29 cellular contexts compared by ENCODE assay signal in the genomic region with DNA sequence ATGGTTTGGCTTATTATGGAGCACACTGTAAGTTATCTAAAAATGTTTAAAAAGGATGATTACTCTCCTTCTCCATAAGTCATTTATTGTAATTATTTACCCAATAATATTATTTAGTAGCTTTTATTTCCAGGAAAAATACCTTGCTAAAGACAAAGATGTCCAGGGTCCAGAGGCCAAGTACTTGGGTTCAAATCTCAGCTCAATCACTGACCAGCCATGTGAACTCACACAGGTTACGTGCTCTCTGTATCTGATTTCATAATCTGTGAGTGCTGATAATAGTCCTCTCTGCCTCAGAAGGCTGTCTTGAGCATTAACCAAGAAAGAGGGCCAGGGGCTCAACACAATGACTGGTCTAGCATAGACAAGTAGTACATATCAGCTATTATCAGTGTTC. TPM values are rescaled to one million over a fixed set of nuclear protein-coding genes. Genes with fewer than 3 reads are reported as not detected.
"Had no signal": no experiment of that assay in that cellular context is flagged by ENCODE, and none has a peak within 500 bp of the region (broad histone marks: within the 10 kb centered on the region; RNA-seq: fewer than 3 reads in every experiment).

No MANE protein-coding gene starts in this region.

- H3K4me3 ChIP-seq: breast epithelium had no signal

- H3K36me3 Mint-ChIP-seq: activated CD8-positive, alpha-beta memory T cell treated with anti-CD3 and anti-CD28 coated beads, Interleukin-2, amount 10 ng/mL, durations not matched to agents 7 days and 5 days; activated naive CD4-positive, alpha-beta T cell treated with anti-CD3 and anti-CD28 coated beads, Interleukin-2, amount 50 U/mL, for 24 hours; T-cell had no signal

- H3K4me1 ChIP-seq: breast epithelium had no signal

- H3K9me3 Mint-ChIP-seq: activated B cell treated with CpG ODN at 0.5 μM for 24 hours; activated CD4-positive, alpha-beta T cell treated with anti-CD3 and anti-CD28 coated beads, Interleukin-2, amount 10 ng/mL, durations not matched to agents 24 days and 14 days; activated naive CD4-positive, alpha-beta T cell treated with anti-CD3 and anti-CD28 coated beads, Interleukin-2, amount 50 U/mL, for 24 hours; activated T-cell treated with anti-CD3 and anti-CD28 coated beads, Interleukin-2, amount 50 U/mL, for 24 hours; activated T-helper 1 cell treated with anti-CD3 and anti-CD28 coated beads, Interleukin-12 subunit alpha, Interleukin-12 subunit beta, Interleukin-2, Interleukin-4 antibody, amounts not matched to agents 30 ng/mL and 10 ng/mL and 1 ng/mL, durations not matched to agents 14 hours and 24 hours and 36 hours; T-cell had no signal

- H3K27ac Mint-ChIP-seq: activated B cell treated with CpG ODN at 0.5 μM for 24 hours; activated CD4-positive, alpha-beta T cell treated with anti-CD3 and anti-CD28 coated beads, Interleukin-2, amount 10 ng/mL, durations not matched to agents 24 days and 14 days; activated CD8-positive, alpha-beta memory T cell treated with anti-CD3 and anti-CD28 coated beads, Interleukin-2, amount 10 ng/mL, durations not matched to agents 7 days and 5 days; activated naive CD4-positive, alpha-beta T cell treated with anti-CD3 and anti-CD28 coated beads, Interleukin-2, amount 50 U/mL, for 24 hours; activated T-cell treated with anti-CD3 and anti-CD28 coated beads, Interleukin-2, amount 50 U/mL, for 24 hours; activated T-helper 1 cell treated with anti-CD3 and anti-CD28 coated beads, Interleukin-12 subunit alpha, Interleukin-12 subunit beta, Interleukin-2, Interleukin-4 antibody, amounts not matched to agents 30 ng/mL and 10 ng/mL and 1 ng/mL, durations not matched to agents 14 hours and 24 hours and 36 hours; T-cell had no signal

- H3K4me1 Mint-ChIP-seq: activated B cell treated with CpG ODN at 0.5 μM for 24 hours; activated CD4-positive, alpha-beta T cell treated with anti-CD3 and anti-CD28 coated beads, Interleukin-2, amount 10 ng/mL, durations not matched to agents 24 days and 14 days; activated CD8-positive, alpha-beta memory T cell treated with anti-CD3 and anti-CD28 coated beads, Interleukin-2, amount 10 ng/mL, durations not matched to agents 7 days and 5 days; activated naive CD4-positive, alpha-beta T cell treated with anti-CD3 and anti-CD28 coated beads, Interleukin-2, amount 50 U/mL, for 24 hours; T-cell had no signal

- H3K9me3 ChIP-seq: breast epithelium had no signal

- H3K36me3 ChIP-seq: breast epithelium had no signal

- FAIRE-seq: RCC 7860, TTC549 had no signal

- H3K27me3 Mint-ChIP-seq: activated B cell treated with CpG ODN at 0.5 μM for 24 hours; activated CD4-positive, alpha-beta T cell treated with anti-CD3 and anti-CD28 coated beads, Interleukin-2, amount 10 ng/mL, durations not matched to agents 24 days and 14 days; activated CD8-positive, alpha-beta memory T cell treated with anti-CD3 and anti-CD28 coated beads, Interleukin-2, amount 10 ng/mL, durations not matched to agents 7 days and 5 days; activated naive CD4-positive, alpha-beta T cell treated with anti-CD3 and anti-CD28 coated beads, Interleukin-2, amount 50 U/mL, for 24 hours; activated T-cell treated with anti-CD3 and anti-CD28 coated beads, Interleukin-2, amount 50 U/mL, for 24 hours had no signal

- H3K27me3 ChIP-seq: breast epithelium had no signal

- H3K4me3 Mint-ChIP-seq: activated B cell treated with CpG ODN at 0.5 μM for 24 hours; activated CD4-positive, alpha-beta T cell treated with anti-CD3 and anti-CD28 coated beads, Interleukin-2, amount 10 ng/mL, durations not matched to agents 24 days and 14 days; activated CD8-positive, alpha-beta memory T cell treated with anti-CD3 and anti-CD28 coated beads, Interleukin-2, amount 10 ng/mL, durations not matched to agents 7 days and 5 days; activated naive CD4-positive, alpha-beta T cell treated with anti-CD3 and anti-CD28 coated beads, Interleukin-2, amount 50 U/mL, for 24 hours; activated T-cell treated with anti-CD3 and anti-CD28 coated beads, Interleukin-2, amount 50 U/mL, for 24 hours; activated T-helper 1 cell treated with anti-CD3 and anti-CD28 coated beads, Interleukin-12 subunit alpha, Interleukin-12 subunit beta, Interleukin-2, Interleukin-4 antibody, amounts not matched to agents 30 ng/mL and 10 ng/mL and 1 ng/mL, durations not matched to agents 14 hours and 24 hours and 36 hours; T-cell had no signal

- DNase-seq: activated B cell treated with CpG ODN at 0.5 μM for 24 hours; activated CD4-positive, alpha-beta T cell treated with anti-CD3 and anti-CD28 coated beads for 1 hour; activated CD4-positive, alpha-beta T cell treated with anti-CD3 and anti-CD28 coated beads, Interleukin-2, amount 10 ng/mL, durations not matched to agents 24 days and 14 days; activated CD4-positive, alpha-beta T cell treated with anti-CD3 and anti-CD28 coated beads, Interleukin-2, amount 50 U/mL, for 48 hours; activated CD8-positive, alpha-beta memory T cell treated with anti-CD3 and anti-CD28 coated beads, Interleukin-2, amount 10 ng/mL, durations not matched to agents 7 days and 5 days; activated effector memory CD4-positive, alpha-beta T cell treated with Interleukin-2 at 50 U/mL for 16 hours; activated naive CD4-positive, alpha-beta T cell; activated T-cell treated with anti-CD3 and anti-CD28 coated beads, Interleukin-2, amount 50 U/mL, for 24 hours; aorta; caudate nucleus; NCI-H1092; NCI-H1417; NCI-H2029; NCI-H2107; NCI-H2171 treated with DMSO at 0.1 percent for 48 hours; NCI-H226; NCI-H510A; NCI-H69; NK-92 treated with Interleukin-12 subunit alpha and Interleukin-12 subunit beta, amount 100 ng/mL, for 24 hours; PC-3; SHP77 treated with DMSO at 0.1 percent for 48 hours; T-cell; T-helper 2 cell; T1000 had no signal

- ATAC-seq: activated CD8-positive, alpha-beta memory T cell treated with anti-CD3 and anti-CD28 coated beads, Interleukin-2, amount 10 ng/mL, durations not matched to agents 7 days and 5 days; PC-3; T-cell had no signal

RNA-seq across cellular contexts. Expression of gene ALDH1A1, which starts 27.0 kb away (rescaled TPM):
- total RNA-seq: activated B cell treated with CpG ODN at 0.5 μM for 24 hours; activated CD4-positive, alpha-beta T cell treated with anti-CD3 and anti-CD28 coated beads, Interleukin-2, amount 10 ng/mL, durations not matched to agents 24 days and 14 days; activated CD8-positive, alpha-beta memory T cell treated with anti-CD3 and anti-CD28 coated beads, Interleukin-2, amount 10 ng/mL, durations not matched to agents 7 days and 5 days; activated T-helper 1 cell treated with anti-CD3 and anti-CD28 coated beads, Interleukin-12 subunit alpha, Interleukin-12 subunit beta, Interleukin-2, Interleukin-4 antibody, amounts not matched to agents 30 ng/mL and 10 ng/mL and 1 ng/mL, durations not matched to agents 14 hours and 24 hours and 36 hours; PC-3 had no signal
